Comparison of ENCODE assay signal across 8 cellular contexts in genomic region chr9:119169222-119169621, GRCh38.
DNase-seq lines count a peak whose midpoint lies in the region; FAIRE-seq and TF ChIP-seq lines count a peak whose summit lies in the region.
"Not testable (repeated sequence)": the region's sequence is repeated elsewhere in the genome, so short reads cannot be mapped to it uniquely, and the experiment has no call there.

No MANE protein-coding gene starts in this region.

- not testable (repeated sequence) for H3K9me3 ChIP-seq in HUES64 (ENCODE audit: insufficient read depth, low read depth, low read length); astrocyte (ENCODE audit: insufficient read depth, low read depth, low read length); esophagus muscularis mucosa; hepatocyte (ENCODE audit: low read depth); smooth muscle cell (replicated peaks; ENCODE audit: low read depth)

- TF ChIP-seq EP300 in esophagus muscularis mucosa (IDR thresholded peaks at IDR 0.05): not testable (repeated sequence)

- not testable (repeated sequence) for H3K9me2 ChIP-seq in hepatocyte (replicated peaks; ENCODE audit: insufficient read depth)

- H3K4me1 Mint-ChIP-seq in astrocyte (ENCODE audit: low read depth, unreplicated experiment): not testable (repeated sequence)
- peaks cover 22% of the 10 kb centered on the region for H3K4me1 Mint-ChIP-seq in nephron progenitor cell

- H3K79me2 ChIP-seq in astrocyte (ENCODE audit: insufficient read depth, low read length); hepatocyte; smooth muscle cell (ENCODE audit: low read depth): not testable (repeated sequence)

- H3K36me3 ChIP-seq in HUES64 (ENCODE audit: insufficient read depth, low read length); astrocyte (ENCODE audit: insufficient read depth, low read length); esophagus muscularis mucosa; hepatocyte (replicated peaks; ENCODE audit: insufficient read depth, low read depth); smooth muscle cell (ENCODE audit: low read depth): not testable (repeated sequence)

- not testable (repeated sequence) for TF ChIP-seq CTCF in astrocyte (IDR thresholded peaks at IDR 0.05; ENCODE audit: insufficient read depth, low read depth, low read length); esophagus muscularis mucosa (IDR thresholded peaks at IDR 0.05); hepatocyte (IDR thresholded peaks at IDR 0.05; ENCODE audit: poor library complexity); nephron progenitor cell (IDR thresholded peaks at IDR 0.05); smooth muscle cell (IDR thresholded peaks at IDR 0.05; ENCODE audit: borderline replicate concordance, insufficient read depth, poor library complexity, severe bottlenecking)

- intact Hi-C loops in esophagus muscularis mucosa (cut with DNase I): not testable (repeated sequence)

- H3K4me1 ChIP-seq in HUES64 (ENCODE audit: insufficient read depth, low read length); astrocyte (ENCODE audit: insufficient read depth, low read length); esophagus muscularis mucosa; hepatocyte (ENCODE audit: insufficient read depth): not testable (repeated sequence)
- peaks cover 12% of the 10 kb centered on the region for H3K4me1 ChIP-seq in smooth muscle cell (ENCODE audit: low read depth)

- peak overlapping the region; percentile 90 for H3K9ac ChIP-seq in HUES64 (ENCODE audit: low read depth, low read length)
- not testable (repeated sequence) for H3K9ac ChIP-seq in astrocyte (ENCODE audit: low read length); smooth muscle cell (ENCODE audit: low read depth)

- in situ Hi-C loops in ACHN (cut with HindIII; ENCODE audit: low pct_ligation_motif_present, low pct_unique_long_range_greater_than_20kb, low sequenced_read_pairs): not testable (repeated sequence)

- H3K27me3 Mint-ChIP-seq in astrocyte (ENCODE audit: low read depth, unreplicated experiment); nephron progenitor cell (ENCODE audit: low read depth, poor library complexity): not testable (repeated sequence)

- H3K27ac Mint-ChIP-seq in astrocyte (ENCODE audit: unreplicated experiment) (peak overlapping the region; percentile 69), nephron progenitor cell (peak overlapping the region; percentile 69)

- H3K4me3 ChIP-seq in HUES64 (ENCODE audit: low read length): peak overlapping the region; percentile 63
- not testable (repeated sequence) for H3K4me3 ChIP-seq in astrocyte (ENCODE audit: insufficient read depth, low read depth, low read length); hepatocyte
- peak overlapping the region in 3 of 4 donors; percentile 7 to 30 (median 19) for H3K4me3 ChIP-seq in esophagus muscularis mucosa
- peak overlapping the region; percentile 51 for H3K4me3 ChIP-seq in smooth muscle cell

- H3F3A ChIP-seq in smooth muscle cell (ENCODE audit: low read depth): not testable (repeated sequence)

- not testable (repeated sequence) for H4K20me1 ChIP-seq in astrocyte (ENCODE audit: insufficient read depth, low read length); hepatocyte (ENCODE audit: insufficient read depth, poor library complexity, severe bottlenecking); smooth muscle cell (ENCODE audit: low read depth)

- not testable (repeated sequence) for TF ChIP-seq POLR2A in esophagus muscularis mucosa (IDR thresholded peaks at IDR 0.05; ENCODE audit: low read depth)

- DNase-seq in ACHN (peak; percentile 8), hepatocyte (ENCODE audit: low spot score) (peak; percentile 30), left kidney (ENCODE audit: low read depth, low spot score) (peak; percentile 49), nephron progenitor cell (peak; percentile 50)
- not testable (repeated sequence) for DNase-seq in astrocyte (ENCODE audit: low read depth); esophagus muscularis mucosa (ENCODE audit: extremely low spot score); smooth muscle cell (lab: John Stamatoyannopoulos, UW; ENCODE audit: unreplicated experiment)

- H3K4me2 ChIP-seq in astrocyte (ENCODE audit: low read length): not testable (repeated sequence)
- H3K4me2 ChIP-seq in hepatocyte (peak overlapping the region; percentile 85), smooth muscle cell (peak overlapping the region; percentile 85)

- FAIRE-seq in astrocyte (lab: Jason Lieb, UNC): not testable (repeated sequence)

- H3K4me3 Mint-ChIP-seq in astrocyte (ENCODE audit: unreplicated experiment) (peak overlapping the region; percentile 77), nephron progenitor cell (peak overlapping the region; percentile 79)

- 6% methylated on average over 25 of the region's 27 CpGs for WGBS in HUES64
- 18% methylated on average over 16 of the region's 27 CpGs for WGBS in esophagus muscularis mucosa
- 11% methylated on average over 25 of the region's 27 CpGs for WGBS in hepatocyte (ENCODE audit: low lambda C conversion rate, missing lambda C conversion rate)
- 9% methylated on average over 26 of the region's 27 CpGs for WGBS in smooth muscle cell (ENCODE audit: low lambda C conversion rate)

- H3K9me3 Mint-ChIP-seq in astrocyte (ENCODE audit: unreplicated experiment): not testable (repeated sequence)
- peaks cover 40% of the 10 kb centered on the region for H3K9me3 Mint-ChIP-seq in nephron progenitor cell

- not testable (repeated sequence) for H3K27me3 ChIP-seq in HUES64 (ENCODE audit: insufficient read depth, low read length); astrocyte (ENCODE audit: insufficient read depth, low read length); esophagus muscularis mucosa; hepatocyte; smooth muscle cell (ENCODE audit: low read depth)

- peak overlapping the region; percentile 77 for H3K27ac ChIP-seq in HUES64 (ENCODE audit: low read depth, low read length)
- not testable (repeated sequence) for H3K27ac ChIP-seq in astrocyte (ENCODE audit: low read depth, low read length); esophagus muscularis mucosa (replicated peaks in 1 of 4); hepatocyte; smooth muscle cell (ENCODE audit: low read depth)

- H2AFZ ChIP-seq in astrocyte (ENCODE audit: low read depth, low read length): not testable (repeated sequence)
- H2AFZ ChIP-seq in hepatocyte: peak overlapping the region; percentile 93
- H2AFZ ChIP-seq in smooth muscle cell (ENCODE audit: low read depth): peak overlapping the region; percentile 87

- not testable (repeated sequence) for H3K36me3 Mint-ChIP-seq in astrocyte (ENCODE audit: low read depth, unreplicated experiment)
- peaks cover 30% of the 10 kb centered on the region for H3K36me3 Mint-ChIP-seq in nephron progenitor cell (ENCODE audit: low read depth)
